ENCODE assay signal across 25 cellular contexts in the genomic region with DNA sequence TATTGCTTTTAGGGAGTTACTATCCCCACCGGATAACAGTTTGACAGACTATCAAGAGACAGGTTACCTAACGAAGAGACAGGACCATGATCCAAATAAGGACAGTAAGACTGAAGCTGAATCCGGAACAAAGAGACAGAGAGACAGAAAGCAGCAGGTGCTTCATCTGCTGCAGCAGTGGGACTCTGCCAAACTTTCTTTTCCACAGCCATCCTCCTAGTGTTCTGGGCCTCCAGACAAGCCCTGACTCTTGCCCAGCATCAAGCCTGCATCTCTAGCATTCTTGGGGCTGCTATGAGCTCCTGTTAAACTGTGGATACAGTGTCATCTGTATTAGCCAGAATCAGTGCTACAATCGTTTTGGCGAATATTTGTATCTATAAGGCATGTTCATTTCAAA.
"Had no signal": no experiment of that assay in that cellular context is flagged by ENCODE, and none has a peak within 500 bp of the region (broad histone marks: within the 10 kb centered on the region; RNA-seq: fewer than 3 reads in every experiment).

No MANE protein-coding gene starts in this region.

- H3K9me3 ChIP-seq: esophagus squamous epithelium, heart right ventricle, mucosa of descending colon, neutrophil, right atrium auricular region, suprapubic skin, transverse colon had no signal

- DNase-seq: cerebellar nuclear complex; effector memory CD4-positive, alpha-beta T cell; esophagus squamous epithelium; foreskin melanocyte; glutamatergic neuron; heart right ventricle; hippocampal formation; immature natural killer cell; mesenchymal stem cell; mucosa of descending colon; naive B cell; stimulated activated CD4-positive, alpha-beta T cell treated with anti-CD3 and anti-CD28 coated beads, Interleukin-12 subunit alpha, Interleukin-12 subunit beta, amount 100 ng/mL, for 4 hours; stimulated activated CD4-positive, alpha-beta T cell treated with anti-CD3 and anti-CD28 coated beads, Interleukin-1b, Interleukin-23, amount 100 ng/mL, for 48 hours; stimulated activated CD4-positive, alpha-beta T cell treated with anti-CD3 and anti-CD28 coated beads, Interleukin-4, amount 100 ng/mL, for 1 hour; stimulated activated CD8-positive, alpha-beta memory T cell treated with anti-CD3 and anti-CD28 coated beads, Interleukin-4, amount 100 ng/mL, for 48 hours; stimulated activated naive CD4-positive, alpha-beta T cell; stimulated activated naive CD8-positive, alpha-beta T cell treated with anti-CD3 and anti-CD28 coated beads, Interleukin-15, amount 100 ng/mL, for 72 hours; transverse colon had no signal

- H3K36me3 ChIP-seq: esophagus squamous epithelium, heart right ventricle, neutrophil, right atrium auricular region, suprapubic skin, transverse colon had no signal

- H3K4me3 ChIP-seq: esophagus squamous epithelium, heart right ventricle, mucosa of descending colon, right atrium auricular region, smooth muscle cell, suprapubic skin, transverse colon had no signal

- H3K27ac ChIP-seq: esophagus squamous epithelium, heart right ventricle, neutrophil, parathyroid adenoma, right atrium auricular region, suprapubic skin, transverse colon had no signal

- H3K27me3 ChIP-seq: esophagus squamous epithelium, heart right ventricle, neutrophil, right atrium auricular region, suprapubic skin, transverse colon had no signal

- ATAC-seq: heart right ventricle; mucosa of descending colon; natural killer cell treated with Interleukin-12 subunit alpha and Interleukin-12 subunit beta and Interleukin-15 and Interleukin-18, amount 100 ng/mL, for 72 hours; sciatic nerve; stimulated activated naive CD8-positive, alpha-beta T cell treated with anti-CD3 and anti-CD28 coated beads, Interleukin-15, amount 100 ng/mL, for 72 hours had no signal

- H3K4me1 ChIP-seq: esophagus squamous epithelium, heart right ventricle, parathyroid adenoma, right atrium auricular region, suprapubic skin, transverse colon had no signal
